ENCODE assay signal across 16 cellular contexts in the genomic region with DNA sequence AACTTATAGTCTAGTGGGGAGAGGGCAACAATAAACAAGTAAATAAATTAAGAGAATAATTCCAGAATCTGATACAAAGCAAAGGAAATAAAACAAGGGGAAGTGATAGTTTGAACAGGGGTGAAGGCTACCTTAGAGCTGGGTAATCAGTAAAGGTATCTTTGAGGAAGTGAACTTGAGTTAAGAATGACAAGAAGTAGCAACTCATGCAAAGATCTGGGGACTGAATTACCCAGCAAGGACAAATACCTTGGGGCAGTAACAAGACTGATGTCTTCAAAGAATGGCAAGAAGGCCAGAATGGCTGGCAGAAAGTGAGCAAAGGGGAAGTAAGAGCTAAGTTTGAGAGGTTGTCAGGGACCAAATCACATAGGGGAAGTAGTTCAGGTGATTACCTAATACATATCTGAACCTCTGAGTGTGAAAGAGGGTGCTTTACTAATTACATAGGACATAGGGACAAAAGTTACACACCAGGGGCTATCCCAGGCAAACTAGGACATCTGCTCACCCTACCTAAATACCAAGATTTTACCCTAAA.
"Had no signal": no experiment of that assay in that cellular context is flagged by ENCODE, and none has a peak within 500 bp of the region (broad histone marks: within the 10 kb centered on the region; RNA-seq: fewer than 3 reads in every experiment).

No MANE protein-coding gene starts in this region.

- H3K4me1 ChIP-seq: gastroesophageal sphincter, left ventricle myocardium inferior, stomach, thyroid gland had no signal

- H3K9me3 Mint-ChIP-seq: activated CD4-positive, alpha-beta memory T cell treated with anti-CD3 and anti-CD28 coated beads for 36 hours had no signal

- H3K4me3 ChIP-seq: gastroesophageal sphincter, left ventricle myocardium inferior, stomach, thyroid gland had no signal

- ATAC-seq: gastroesophageal sphincter had no signal

- DNase-seq: activated CD4-positive, alpha-beta memory T cell treated with anti-CD3 and anti-CD28 coated beads for 36 hours; activated CD4-positive, CD25-positive, alpha-beta regulatory T cell treated with anti-CD3 and anti-CD28 coated beads, Interleukin-2, amount 50 U/mL, for 72 hours; activated gamma-delta T cell; activated T-cell treated with anti-CD3 and anti-CD28 coated beads, Interleukin-2, amount 50 U/mL, for 48 hours; amygdala; cerebellar nuclear complex; dermis blood vessel endothelial cell; left ventricle myocardium inferior; posterior cingulate gyrus; stimulated activated CD4-positive, alpha-beta T cell treated with anti-CD3 and anti-CD28 coated beads, Interleukin-15, amount 100 ng/mL, for 24 hours; stimulated activated CD4-positive, alpha-beta T cell treated with anti-CD3 and anti-CD28 coated beads, Interleukin-4, amount 100 ng/mL, for 24 hours; stomach; thyroid gland had no signal

- H3K4me3 Mint-ChIP-seq: activated CD4-positive, alpha-beta memory T cell treated with anti-CD3 and anti-CD28 coated beads for 36 hours; activated naive CD8-positive, alpha-beta T cell had no signal

- H3K27ac ChIP-seq: gastroesophageal sphincter, left ventricle myocardium inferior, neutrophil, stomach, thyroid gland had no signal

- H3K27me3 Mint-ChIP-seq: activated naive CD8-positive, alpha-beta T cell had no signal

- H3K36me3 Mint-ChIP-seq: activated CD4-positive, alpha-beta memory T cell treated with anti-CD3 and anti-CD28 coated beads for 36 hours; activated naive CD8-positive, alpha-beta T cell had no signal

- H3K9me3 ChIP-seq: gastroesophageal sphincter, left ventricle myocardium inferior, neutrophil, stomach, thyroid gland had no signal

- H3K36me3 ChIP-seq: gastroesophageal sphincter, left ventricle myocardium inferior, neutrophil, stomach, thyroid gland had no signal

- H3K27me3 ChIP-seq: neutrophil, thyroid gland had no signal

- H3K27ac Mint-ChIP-seq: activated CD4-positive, alpha-beta memory T cell treated with anti-CD3 and anti-CD28 coated beads for 36 hours; activated naive CD8-positive, alpha-beta T cell had no signal
